ENCODE assay signal across 12 cellular contexts in genomic region chr18:7084080-7084765, GRCh38. TPM values are rescaled to one million over a fixed set of nuclear protein-coding genes. Genes with fewer than 3 reads are reported as not detected.
DNase-seq lines count a peak whose midpoint lies in the region; ATAC-seq and TF ChIP-seq lines count a peak whose summit lies in the region.
"Had no signal": no experiment of that assay in that cellular context is flagged by ENCODE, and none has a peak within 500 bp of the region (broad histone marks: within the 10 kb centered on the region; RNA-seq: fewer than 3 reads in every experiment).

No MANE protein-coding gene starts in this region.

- TF ChIP-seq CTCF in IMR-90 (conservative IDR thresholded peaks at IDR 0.05; ENCODE audit: low read depth, low read length) (no peak), esophagus squamous epithelium (IDR thresholded peaks at IDR 0.05) (no peak)

- ATAC-seq in IMR-90 (ENCODE audit: low read depth) (peak; percentile 69), GM19452 (IDR thresholded peaks at IDR 0.05; ENCODE audit: unreplicated experiment) (no peak)

- H3K27me3 ChIP-seq in IMR-90 (ENCODE audit: control insufficient read depth, insufficient read depth, low read length) = no peaks in the 10 kb centered on the region
- H3K27me3 ChIP-seq in esophagus squamous epithelium = no peaks in the 10 kb centered on the region
- no peaks in the 10 kb centered on the region for H3K27me3 ChIP-seq in rectal smooth muscle tissue (ENCODE audit: control insufficient read depth, insufficient read depth, low read length)
- H3K27me3 ChIP-seq: colonic mucosa had no signal

- H3K79me1 ChIP-seq in IMR-90 (ENCODE audit: low read depth in 1 of 2, low read length in 2 of 2) = peaks cover 0 to 3% of the 10 kb centered on the region in 2 experiments; a peak in 2 of 4 replicates

- H3K27ac ChIP-seq in IMR-90 (ENCODE audit: insufficient read depth, low read length) = peak overlapping the region; percentile 64; the same call in 1 of the 2 replicates
- peak overlapping the region in 3 of 4 donors; percentile 2 to 65 (median 9) for H3K27ac ChIP-seq in esophagus squamous epithelium
- H3K27ac ChIP-seq in rectal smooth muscle tissue (ENCODE audit: low read depth, low read length) = peak overlapping the region; percentile 14
- H3K27ac ChIP-seq: colonic mucosa had no signal

- H2AK5ac ChIP-seq in IMR-90 (ENCODE audit: low read depth, low read length) = no peak overlapping the region

- no peaks in the 10 kb centered on the region for H3K36me3 ChIP-seq in IMR-90 (ENCODE audit: control insufficient read depth, insufficient read depth, low read length)
- no peaks in the 10 kb centered on the region for H3K36me3 ChIP-seq in esophagus squamous epithelium
- no peaks in the 10 kb centered on the region for H3K36me3 ChIP-seq in rectal smooth muscle tissue (ENCODE audit: control insufficient read depth, insufficient read depth, low read length)
- H3K36me3 ChIP-seq: colonic mucosa had no signal

- dilution Hi-C loops in IMR-90 (cut with HindIII; ENCODE audit: low sequenced_read_pairs, unreplicated experiment) = no loop called here

- H3K9me3 ChIP-seq in IMR-90 (ENCODE audit: control insufficient read depth, insufficient read depth, low read length) = no peaks in the 10 kb centered on the region
- no peaks in the 10 kb centered on the region for H3K9me3 ChIP-seq in esophagus squamous epithelium
- H3K9me3 ChIP-seq: colonic mucosa had no signal

- H3K4ac ChIP-seq in IMR-90 (ENCODE audit: low read depth, low read length) = peak overlapping the region; percentile 42; the same call in 1 of the 2 replicates

- TF ChIP-seq RAD21 in IMR-90 (IDR thresholded peaks at IDR 0.05; ENCODE audit: low read length) = no peak

- TF ChIP-seq POLR2A in IMR-90 (IDR thresholded peaks at IDR 0.05; ENCODE audit: low read depth, low read length) (no peak), esophagus squamous epithelium (IDR thresholded peaks at IDR 0.05) (no peak)

- H3K9ac ChIP-seq in IMR-90 (ENCODE audit: low read depth, low read length) (no peak overlapping the region; the same call in 1 of the 2 replicates), rectal smooth muscle tissue (ENCODE audit: low read length) (no peak overlapping the region)

- H3K4me3 ChIP-seq in IMR-90 (ENCODE audit: insufficient read depth, low read depth, low read length) (no peak overlapping the region), esophagus squamous epithelium (no peak overlapping the region), rectal smooth muscle tissue (ENCODE audit: low read length) (no peak overlapping the region)
- H3K4me3 ChIP-seq: colonic mucosa had no signal

- H4K20me1 ChIP-seq in IMR-90 (ENCODE audit: insufficient read depth, low read length) = no peaks in the 10 kb centered on the region

- H2BK120ac ChIP-seq in IMR-90 (ENCODE audit: low read depth, low read length) = peak overlapping the region; percentile 81

- POLR2A ChIA-PET in IMR-90 (lab: Charles Lee; ENCODE audit: unreplicated experiment) = no interaction called here

- H4K91ac ChIP-seq in IMR-90 (ENCODE audit: insufficient read depth, low read depth, low read length) = peak overlapping the region; percentile 9; the same call in 1 of the 2 replicates

- intact Hi-C loops in IMR-90 (cut with micrococcal nuclease) (loop anchor here (1.0 kb wide), 1 partner anchor 46 kb away; no protein-coding TSS in a partner anchor), esophagus squamous epithelium (cut with DNase I) (no loop called here)

- peak overlapping the region; percentile 36; the same call in 1 of the 2 replicates for H3K4me2 ChIP-seq in IMR-90 (ENCODE audit: low read depth, low read length)

- peak overlapping the region; percentile 12; the same call in 1 of the 2 replicates for H4K5ac ChIP-seq in IMR-90 (ENCODE audit: low read depth, low read length)

- no TSS peak for BruUV-seq in IMR-90 (replicated peaks; lab: Mats Ljungman, UMichigan)

- peak overlapping the region; percentile 67 for H2BK20ac ChIP-seq in IMR-90 (ENCODE audit: low read depth, low read length)

- H3K4me1 ChIP-seq in IMR-90 (ENCODE audit: control insufficient read depth, insufficient read depth, low read length) (peaks cover 2% of the 10 kb centered on the region; the same call in 1 of the 2 replicates), esophagus squamous epithelium (peaks cover 0 to 15% (median 0%) of the 10 kb centered on the region in 3 donors), rectal smooth muscle tissue (ENCODE audit: control insufficient read depth, insufficient read depth, low read length) (peaks cover 5% of the 10 kb centered on the region)
- H3K4me1 ChIP-seq: colonic mucosa had no signal

- no peak overlapping the region; the same call in 1 of the 2 replicates for H3K14ac ChIP-seq in IMR-90 (replicated peaks; ENCODE audit: low read depth, low read length)

- peak overlapping the region; percentile 58; the same call in 1 of the 2 replicates for H3K23ac ChIP-seq in IMR-90 (ENCODE audit: low read depth, low read length)

- no CpG with 5 or more reads among the region's 6 CpGs for WGBS in IMR-90 (ENCODE audit: extremely low coverage in 2 of 2, insufficient read length in 1 of 2), 2 experiments
- WGBS in esophagus squamous epithelium, 2 donors = 26% methylated on average over 6 of the region's 6 CpGs

- no peak overlapping the region for H2AFZ ChIP-seq in IMR-90 (replicated peaks; ENCODE audit: low read length, poor library complexity)

- H2BK5ac ChIP-seq in IMR-90 (ENCODE audit: low read depth, low read length, poor library complexity, severe bottlenecking) = peak overlapping the region; percentile 95

- no peak overlapping the region for H3K56ac ChIP-seq in IMR-90 (ENCODE audit: extremely low read depth, insufficient read depth, low read length)

- H2BK15ac ChIP-seq in IMR-90 (ENCODE audit: low read depth, low read length) = no peak overlapping the region

- H3K9me1 ChIP-seq in IMR-90 (ENCODE audit: insufficient read depth, low read length) = no peaks in the 10 kb centered on the region

- peak overlapping the region; percentile 71; the same call in 1 of the 2 replicates for H3K18ac ChIP-seq in IMR-90 (ENCODE audit: low read depth, low read length)

- in situ Hi-C loops in IMR-90 (cut with MboI; ENCODE audit: low sequenced_read_pairs) = no loop called here

- DNase-seq in DMS53 (lab: John Stamatoyannopoulos, UW) (peak; percentile 71), IMR-90 (peak; percentile 60), esophagus squamous epithelium (lab: John Stamatoyannopoulos, UW) (no peak), MV-4-11 (lab: John Stamatoyannopoulos, UW) (no peak), SIG-M5 treated with dmso at 0.1 percent for 504 hours (lab: John Stamatoyannopoulos, UW; ENCODE audit: unreplicated experiment) (no peak)
- no peak for DNase-seq in activated CD4-positive, alpha-beta T cell treated with anti-CD3 and anti-CD28 coated beads, Interleukin-2, amount 50 U/mL, for 48 hours
- DNase-seq: colonic mucosa, NCI-H82, T-helper 9 cell had no signal

- H2AK9ac ChIP-seq in IMR-90 (replicated peaks; ENCODE audit: low read depth, low read length, poor library complexity) = no peak overlapping the region

- H4K8ac ChIP-seq in IMR-90 (ENCODE audit: low read depth in 2 of 2, low read length in 2 of 2) = peak overlapping the region in 1 of 2 experiments; percentile 88; a peak in 2 of 4 replicates

- CTCF ChIA-PET in IMR-90 (lab: Yijun Ruan, JAX) = interaction anchor here (0.6 kb wide), 1 partner anchor 15 kb away, joined by 3 read pairs; no protein-coding TSS in a partner anchor

TF ChIP-seq in IMR-90, 13 proteins besides CTCF, POLR2A, EP300 and RAD21:
- TF ChIP-seq MAFK (IDR thresholded peaks at IDR 0.05; ENCODE audit: low read depth, low read length) (0 out of 2 replicates have a peak, but pooled peaks have one; percentile 7), FOS (IDR thresholded peaks at IDR 0.05; ENCODE audit: low read depth, low read length) (0 out of 2 replicates have a peak, but pooled peaks have one; percentile 9), USF2 (IDR thresholded peaks at IDR 0.05; ENCODE audit: low read depth, low read length) (peak; percentile 55; the same call in 1 of the 2 replicates), NFE2L2 (IDR thresholded peaks at IDR 0.05; ENCODE audit: low read depth, low read length) (peak; percentile 75), CEBPB (IDR thresholded peaks at IDR 0.05; ENCODE audit: low read depth, low read length) (no peak), RCOR1 (IDR thresholded peaks at IDR 0.05; ENCODE audit: insufficient replicate concordance, low read length) (no peak), MXI1 (IDR thresholded peaks at IDR 0.05; ENCODE audit: borderline replicate concordance, low read depth, low read length) (no peak)

RNA-seq across cellular contexts. Expression of gene LAMA1, which starts 33.4 kb away (rescaled TPM):
- total RNA-seq in IMR-90 (2012; rRNA removed) (10.9 and 11.4 TPM in 2 replicates), esophagus squamous epithelium (1 to 10 TPM in 3 of 4 donors, under 1 TPM in 1; 0.08 to 2.7 (median 1.6) TPM)
- polyA plus RNA-seq in IMR-90 (2012; rRNA removed) = 13.3 and 15.5 TPM in 2 replicates
- 8.9 and 10.5 TPM in 2 replicates for polyA plus RNA-seq in IMR-90 (2012; cell fraction: cytosol; rRNA removed)
- 16.0 and 21.1 TPM in 2 replicates for polyA plus RNA-seq in IMR-90 (2012; cell fraction: nucleus; rRNA removed; ENCODE audit: low replicate concordance)
- polyA plus RNA-seq: IgD-negative memory B cell had no signal

Comparison
In these comparisons a context has a peak if more than half of its experiments do, and no peak if none do; other contexts are left out.
1. DNase-seq: peak in DMS53 (single experiment) and IMR-90 (single experiment); none in esophagus squamous epithelium (single experiment), MV-4-11 (single experiment), SIG-M5 treated with dmso at 0.1 percent for 504 hours (single experiment) and activated CD4-positive, alpha-beta T cell treated with anti-CD3 and anti-CD28 coated beads, Interleukin-2, amount 50 U/mL, for 48 hours (0 of 2).
2. H3K27ac ChIP-seq: peak in every context shown above with its lines; median percentile 64 in IMR-90; 14 in rectal smooth muscle tissue; 9 in esophagus squamous epithelium.